ENCODE assay signal across 1 cellular context in the genomic region with DNA sequence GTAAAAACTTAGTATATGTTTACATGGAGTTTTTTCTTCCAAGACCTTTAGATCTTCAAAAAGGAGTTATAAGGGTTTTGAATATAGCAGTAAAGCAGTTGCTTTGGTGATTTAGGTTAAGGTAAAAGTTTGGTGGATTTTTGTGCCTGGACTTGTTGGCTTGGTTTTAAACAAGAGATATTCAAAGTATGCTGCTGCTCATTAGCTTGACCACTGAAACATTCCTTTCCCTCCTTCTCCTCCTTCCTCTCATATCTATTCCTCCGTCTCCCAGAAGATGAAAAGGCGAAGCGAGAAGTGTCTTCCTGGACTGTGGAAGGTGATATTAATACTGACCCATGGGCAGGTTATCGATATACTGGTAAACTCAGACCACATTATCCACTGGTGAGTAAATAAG.
TF ChIP-seq lines count a peak whose summit lies in the region.

No MANE protein-coding gene starts in this region.

TF ChIP-seq in IMR-90, 13 proteins besides CTCF, POLR2A, EP300 and RAD21 (continued from another document):
- TF ChIP-seq, protein P1, sequence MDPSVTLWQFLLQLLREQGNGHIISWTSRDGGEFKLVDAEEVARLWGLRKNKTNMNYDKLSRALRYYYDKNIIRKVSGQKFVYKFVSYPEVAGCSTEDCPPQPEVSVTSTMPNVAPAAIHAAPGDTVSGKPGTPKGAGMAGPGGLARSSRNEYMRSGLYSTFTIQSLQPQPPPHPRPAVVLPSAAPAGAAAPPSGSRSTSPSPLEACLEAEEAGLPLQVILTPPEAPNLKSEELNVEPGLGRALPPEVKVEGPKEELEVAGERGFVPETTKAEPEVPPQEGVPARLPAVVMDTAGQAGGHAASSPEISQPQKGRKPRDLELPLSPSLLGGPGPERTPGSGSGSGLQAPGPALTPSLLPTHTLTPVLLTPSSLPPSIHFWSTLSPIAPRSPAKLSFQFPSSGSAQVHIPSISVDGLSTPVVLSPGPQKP (IDR thresholded peaks at IDR 0.05; ENCODE audit: borderline replicate concordance, low read depth, low read length): no peak
